Comparison of ENCODE assay signal across 22 cellular contexts in the genomic region with DNA sequence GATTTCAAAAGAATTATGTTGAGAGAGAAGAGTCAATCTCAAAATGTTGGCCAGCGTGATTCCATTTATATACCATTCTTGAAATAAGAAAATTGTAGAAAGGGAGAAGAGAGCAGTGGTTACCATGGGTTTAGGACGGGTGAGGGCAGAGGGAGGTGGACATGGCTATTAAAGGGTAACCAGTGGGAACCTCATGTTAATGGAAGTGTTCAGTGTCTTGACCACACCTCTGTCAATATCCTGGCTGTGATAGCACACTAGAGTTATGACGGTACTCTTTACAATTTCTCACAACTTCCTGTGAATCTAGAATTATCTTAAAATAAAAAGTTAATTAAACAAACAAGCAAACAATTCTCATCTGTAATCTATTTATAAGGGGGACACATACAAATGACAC.
A peak's percentile ranks its signal among the peaks of the same experiment; 100 is the strongest.
DNase-seq lines count a peak whose midpoint lies in the region; ATAC-seq and TF ChIP-seq lines count a peak whose summit lies in the region.
"Had no signal": no experiment of that assay in that cellular context is flagged by ENCODE, and none has a peak within 500 bp of the region (broad histone marks: within the 10 kb centered on the region; RNA-seq: fewer than 3 reads in every experiment).

No MANE protein-coding gene starts in this region.

- CTCF ChIA-PET in activated CD8-positive, alpha-beta T cell treated with anti-CD3 and anti-CD28 coated beads for 36 hours (lab: Charles Lee) = interaction anchor here (1.0 kb wide), 1 partner anchor 521 kb away, joined by 3 read pairs; no protein-coding TSS in a partner anchor
- CTCF ChIA-PET in activated CD8-positive, alpha-beta T cell treated with anti-CD3 and anti-CD28 coated beads, Interleukin-2, amount 10 ng/mL, durations not matched to agents 7 days and 5 days (lab: Charles Lee) = interaction anchor here (1.1 to 1.6 kb wide), 3 partner anchors 12 to 89 kb away, joined by 3 to 9 read pairs (median 3); no protein-coding TSS in a partner anchor
- CTCF ChIA-PET in CD8-positive, alpha-beta T cell (lab: Charles Lee) = interaction anchor here (1.2 to 1.3 kb wide), 2 partner anchors 16 kb away, joined by 5 read pairs; no protein-coding TSS in a partner anchor

- H3K4me3 ChIP-seq in CD8-positive, alpha-beta T cell (ENCODE audit: low read depth, low read length) = no peak overlapping the region
- H3K4me3 ChIP-seq: gastroesophageal sphincter, GM23338, ovary, PC-9, thoracic aorta had no signal

- no peak overlapping the region for H3K4me3 Mint-ChIP-seq in activated CD8-positive, alpha-beta T cell treated with anti-CD3 and anti-CD28 coated beads for 36 hours
- no peak overlapping the region for H3K4me3 Mint-ChIP-seq in activated CD8-positive, alpha-beta T cell treated with anti-CD3 and anti-CD28 coated beads, Interleukin-2, amount 10 ng/mL, durations not matched to agents 7 days and 5 days
- no peak overlapping the region for H3K4me3 Mint-ChIP-seq in CD8-positive, alpha-beta T cell
- peak overlapping the region; percentile 78 for H3K4me3 Mint-ChIP-seq in activated naive CD8-positive, alpha-beta T cell
- no peak overlapping the region for H3K4me3 Mint-ChIP-seq in natural killer cell treated with Interleukin-12 subunit alpha and Interleukin-12 subunit beta and Interleukin-15 and Interleukin-18, amount 100 ng/mL, for 72 hours
- H3K4me3 Mint-ChIP-seq: GM23338, neural crest cell had no signal

- intact Hi-C loops in activated CD8-positive, alpha-beta T cell treated with anti-CD3 and anti-CD28 coated beads for 36 hours (cut with micrococcal nuclease) = loop anchor here (2.0 kb wide), 1 partner anchor 16 kb away; no protein-coding TSS in a partner anchor
- intact Hi-C loops in CD8-positive, alpha-beta T cell (cut with DNase I, micrococcal nuclease) = loop anchor here (2.0 to 10.0 kb wide), 4 partner anchors 16 to 516 kb away; no protein-coding TSS in a partner anchor
- intact Hi-C loops in posterior vena cava (cut with DNase I) = no loop called here

- peaks cover 44% of the 10 kb centered on the region for H3K4me1 Mint-ChIP-seq in activated CD8-positive, alpha-beta T cell treated with anti-CD3 and anti-CD28 coated beads for 36 hours (ENCODE audit: low read depth)
- H3K4me1 Mint-ChIP-seq in activated CD8-positive, alpha-beta T cell treated with anti-CD3 and anti-CD28 coated beads, Interleukin-2, amount 10 ng/mL, durations not matched to agents 7 days and 5 days (ENCODE audit: low read depth) = peaks cover 45% of the 10 kb centered on the region
- peaks cover 50% of the 10 kb centered on the region for H3K4me1 Mint-ChIP-seq in CD8-positive, alpha-beta T cell (ENCODE audit: low read depth)
- peaks cover 50% of the 10 kb centered on the region for H3K4me1 Mint-ChIP-seq in activated naive CD8-positive, alpha-beta T cell (ENCODE audit: low read depth)
- H3K4me1 Mint-ChIP-seq in natural killer cell treated with Interleukin-12 subunit alpha and Interleukin-12 subunit beta and Interleukin-15 and Interleukin-18, amount 100 ng/mL, for 72 hours (ENCODE audit: low read depth in 2 of 2) = peaks cover 23 to 44% of the 10 kb centered on the region in 2 donors
- H3K4me1 Mint-ChIP-seq: neural crest cell had no signal

- POLR2A ChIA-PET in activated CD8-positive, alpha-beta T cell treated with anti-CD3 and anti-CD28 coated beads for 36 hours (lab: Charles Lee) = interaction anchor here (1.3 to 1.7 kb wide), 2 partner anchors 12 to 15 kb away, joined by 4 to 8 read pairs; no protein-coding TSS in a partner anchor
- POLR2A ChIA-PET in activated CD8-positive, alpha-beta T cell treated with anti-CD3 and anti-CD28 coated beads, Interleukin-2, amount 10 ng/mL, durations not matched to agents 7 days and 5 days (lab: Charles Lee) = interaction anchor here (0.6 to 1.0 kb wide), 2 partner anchors 15 to 362 kb away, joined by 3 read pairs; no protein-coding TSS in a partner anchor
- POLR2A ChIA-PET in CD8-positive, alpha-beta T cell (lab: Charles Lee) = interaction anchor here (1.7 kb wide), 1 partner anchor 15 kb away, joined by 12 read pairs; no protein-coding TSS in a partner anchor

- no peaks in the 10 kb centered on the region for H3K36me3 ChIP-seq in CD8-positive, alpha-beta T cell (ENCODE audit: insufficient read depth, low read length)
- H3K36me3 ChIP-seq: gastroesophageal sphincter, ovary, thoracic aorta had no signal

- peaks cover 16% of the 10 kb centered on the region for H3K36me3 Mint-ChIP-seq in activated CD8-positive, alpha-beta T cell treated with anti-CD3 and anti-CD28 coated beads for 36 hours (ENCODE audit: low read depth)
- H3K36me3 Mint-ChIP-seq in activated CD8-positive, alpha-beta T cell treated with anti-CD3 and anti-CD28 coated beads, Interleukin-2, amount 10 ng/mL, durations not matched to agents 7 days and 5 days (ENCODE audit: low read depth) = peaks cover 37% of the 10 kb centered on the region
- peaks cover 9% of the 10 kb centered on the region for H3K36me3 Mint-ChIP-seq in CD8-positive, alpha-beta T cell
- peaks cover 12% of the 10 kb centered on the region for H3K36me3 Mint-ChIP-seq in activated naive CD8-positive, alpha-beta T cell
- peaks cover 28% of the 10 kb centered on the region for H3K36me3 Mint-ChIP-seq in natural killer cell treated with Interleukin-12 subunit alpha and Interleukin-12 subunit beta and Interleukin-15 and Interleukin-18, amount 100 ng/mL, for 72 hours

- H3K4me1 ChIP-seq in CD8-positive, alpha-beta T cell (ENCODE audit: insufficient read depth, low read length) = peaks cover 43% of the 10 kb centered on the region
- H3K4me1 ChIP-seq: gastroesophageal sphincter had no signal

- no peaks in the 10 kb centered on the region for H3K27me3 ChIP-seq in CD8-positive, alpha-beta T cell (ENCODE audit: insufficient read depth, low read length)
- H3K27me3 ChIP-seq: gastroesophageal sphincter, ovary had no signal

- H3K9me3 Mint-ChIP-seq in activated CD8-positive, alpha-beta T cell treated with anti-CD3 and anti-CD28 coated beads for 36 hours = peaks cover 16% of the 10 kb centered on the region
- H3K9me3 Mint-ChIP-seq in activated CD8-positive, alpha-beta T cell treated with anti-CD3 and anti-CD28 coated beads, Interleukin-2, amount 10 ng/mL, durations not matched to agents 7 days and 5 days (ENCODE audit: insufficient read depth) = peaks cover 24% of the 10 kb centered on the region
- peaks cover 10% of the 10 kb centered on the region for H3K9me3 Mint-ChIP-seq in CD8-positive, alpha-beta T cell
- H3K9me3 Mint-ChIP-seq in activated naive CD8-positive, alpha-beta T cell (ENCODE audit: low read depth) = peaks cover 12% of the 10 kb centered on the region
- peaks cover 9% of the 10 kb centered on the region for H3K9me3 Mint-ChIP-seq in natural killer cell treated with Interleukin-12 subunit alpha and Interleukin-12 subunit beta and Interleukin-15 and Interleukin-18, amount 100 ng/mL, for 72 hours

- no peaks in the 10 kb centered on the region for H3K27me3 Mint-ChIP-seq in activated CD8-positive, alpha-beta T cell treated with anti-CD3 and anti-CD28 coated beads for 36 hours
- peaks cover 2% of the 10 kb centered on the region for H3K27me3 Mint-ChIP-seq in activated CD8-positive, alpha-beta T cell treated with anti-CD3 and anti-CD28 coated beads, Interleukin-2, amount 10 ng/mL, durations not matched to agents 7 days and 5 days (ENCODE audit: low read depth)
- no peaks in the 10 kb centered on the region for H3K27me3 Mint-ChIP-seq in CD8-positive, alpha-beta T cell (ENCODE audit: low read depth)
- H3K27me3 Mint-ChIP-seq in activated naive CD8-positive, alpha-beta T cell = no peaks in the 10 kb centered on the region
- no peaks in the 10 kb centered on the region for H3K27me3 Mint-ChIP-seq in natural killer cell treated with Interleukin-12 subunit alpha and Interleukin-12 subunit beta and Interleukin-15 and Interleukin-18, amount 100 ng/mL, for 72 hours

- no peak for ATAC-seq in activated CD8-positive, alpha-beta T cell treated with anti-CD3 and anti-CD28 coated beads for 36 hours
- ATAC-seq in activated CD8-positive, alpha-beta T cell treated with anti-CD3 and anti-CD28 coated beads, Interleukin-2, amount 10 ng/mL, durations not matched to agents 7 days and 5 days = no peak
- no peak for ATAC-seq in CD8-positive, alpha-beta T cell
- ATAC-seq in natural killer cell treated with Interleukin-12 subunit alpha and Interleukin-12 subunit beta and Interleukin-15 and Interleukin-18, amount 100 ng/mL, for 72 hours = no peak
- ATAC-seq in HG02840 (IDR thresholded peaks at IDR 0.05; ENCODE audit: low FRiP score, unreplicated experiment) = no peak
- ATAC-seq: gastroesophageal sphincter, GM23338, SK-N-SH treated with all-trans-retinoic acid at 6 μM for 48 hours had no signal

- H3K27ac ChIP-seq in CD8-positive, alpha-beta T cell (ENCODE audit: low read depth, low read length) = no peak overlapping the region
- H3K27ac ChIP-seq: gastroesophageal sphincter, ovary, PC-9, thoracic aorta, VCaP had no signal

- H3K9me3 ChIP-seq in CD8-positive, alpha-beta T cell (ENCODE audit: low read length) = no peaks in the 10 kb centered on the region
- H3K9me3 ChIP-seq: ovary had no signal

- H3K27ac Mint-ChIP-seq in activated CD8-positive, alpha-beta T cell treated with anti-CD3 and anti-CD28 coated beads for 36 hours = peak overlapping the region; percentile 92
- H3K27ac Mint-ChIP-seq in activated CD8-positive, alpha-beta T cell treated with anti-CD3 and anti-CD28 coated beads, Interleukin-2, amount 10 ng/mL, durations not matched to agents 7 days and 5 days = no peak overlapping the region
- H3K27ac Mint-ChIP-seq in CD8-positive, alpha-beta T cell = peak overlapping the region; percentile 98
- H3K27ac Mint-ChIP-seq in activated naive CD8-positive, alpha-beta T cell = peak overlapping the region; percentile 92
- peak overlapping the region; percentile 58 to 74 for H3K27ac Mint-ChIP-seq in natural killer cell treated with Interleukin-12 subunit alpha and Interleukin-12 subunit beta and Interleukin-15 and Interleukin-18, amount 100 ng/mL, for 72 hours
- H3K27ac Mint-ChIP-seq: GM23338 had no signal

- TF ChIP-seq CTCF in activated CD8-positive, alpha-beta T cell treated with anti-CD3 and anti-CD28 coated beads for 36 hours (IDR thresholded peaks at IDR 0.05) = no peak
- TF ChIP-seq CTCF in CD8-positive, alpha-beta T cell (IDR thresholded peaks at IDR 0.05) = no peak

- DNase-seq in activated CD8-positive, alpha-beta T cell treated with anti-CD3 and anti-CD28 coated beads for 36 hours = no peak
- DNase-seq in activated CD8-positive, alpha-beta T cell treated with anti-CD3 and anti-CD28 coated beads, Interleukin-2, amount 10 ng/mL, durations not matched to agents 7 days and 5 days = no peak
- no peak for DNase-seq in CD8-positive, alpha-beta T cell
- no peak for DNase-seq in natural killer cell treated with Interleukin-12 subunit alpha and Interleukin-12 subunit beta and Interleukin-15 and Interleukin-18, amount 100 ng/mL, for 72 hours (ENCODE audit: low spot score)
- DNase-seq in anterior cingulate cortex (lab: John Stamatoyannopoulos, UW) (no peak), posterior vena cava (ENCODE audit: low spot score) (no peak)
- DNase-seq: activated effector memory CD4-positive, alpha-beta T cell treated with anti-CD3 and anti-CD28 coated beads, Interleukin-2, amount 50 U/mL, for 16 hours; AML-193; hippocampal formation; mammary epithelial cell; NCI-H1048; ovary; PC-9; Right ventricle myocardium superior had no signal

Comparison
In these comparisons a context has a peak if more than half of its experiments do, and no peak if none do; other contexts are left out.
1. intact Hi-C loops: an anchor here in activated CD8-positive, alpha-beta T cell treated with anti-CD3 and anti-CD28 coated beads for 36 hours (2.0 kb wide) and CD8-positive, alpha-beta T cell (2.0 to 10.0 kb wide); none called in posterior vena cava.